Comparison of ENCODE assay signal across 8 cellular contexts in genomic region chr22:31943976-31944699, GRCh38. TPM values are rescaled to one million over a fixed set of nuclear protein-coding genes. Genes with fewer than 3 reads are reported as not detected.
A peak's percentile ranks its signal among the peaks of the same experiment; 100 is the strongest.
DNase-seq lines count a peak whose midpoint lies in the region; ATAC-seq and TF ChIP-seq lines count a peak whose summit lies in the region.

TSS of gene YWHAH (plus strand) at chr22:31944535. CDS start at chr22:31944734, 199 bp downstream.

- no peak within 1 kb of the TSS for H3K23ac ChIP-seq in trophoblast cell (ENCODE audit: low read length)

- H4K91ac ChIP-seq in trophoblast cell (ENCODE audit: low read depth, low read length): peak within 1 kb of the TSS; percentile 100

- peak within 1 kb of the TSS; percentile 100 for H3K18ac ChIP-seq in trophoblast cell (ENCODE audit: low read length)

- DNase-seq in NCI-H1092 (lab: John Stamatoyannopoulos, UW) (peak; percentile 91), SW 1271 (lab: John Stamatoyannopoulos, UW) (peak; percentile 53 to 86), cardiac muscle cell (ENCODE audit: low read depth in 1 of 2, low spot score in 1 of 2) (peak; percentile 96 to 97), trophoblast cell (peak; percentile 92 to 94), tibial nerve (ENCODE audit: low spot score in 2 of 2) (peak; percentile 92 to 95)
- peak; percentile 69 for DNase-seq in activated naive CD8-positive, alpha-beta T cell treated with anti-CD3 and anti-CD28 coated beads, Interleukin-2, amount 50 U/mL, for 16 hours (ENCODE audit: low read depth, low spot score)

- peak within 1 kb of the TSS; percentile 99 for H4K12ac ChIP-seq in trophoblast cell (ENCODE audit: low read depth, low read length)

- peak within 1 kb of the TSS; percentile 98 for H2AFZ ChIP-seq in trophoblast cell (ENCODE audit: insufficient read depth, low read length, poor library complexity)

- H3K27ac ChIP-seq in cardiac muscle cell (peak within 1 kb of the TSS; percentile 98), trophoblast cell (ENCODE audit: low read depth, low read length) (peak within 1 kb of the TSS; percentile 99), tibial nerve (peak within 1 kb of the TSS; percentile 95 to 98 (median 97))

- peak; percentile 86 to 95 for TF ChIP-seq POLR2A in tibial nerve (IDR thresholded peaks at IDR 0.05)

- H3K14ac ChIP-seq in trophoblast cell (ENCODE audit: low read length): peak within 1 kb of the TSS; percentile 100

- peak within 1 kb of the TSS; percentile 96 for H4K8ac ChIP-seq in trophoblast cell (ENCODE audit: low read depth, low read length)

- H2BK5ac ChIP-seq in trophoblast cell (ENCODE audit: low read depth, low read length, poor library complexity): peak within 1 kb of the TSS; percentile 96

- peak within 1 kb of the TSS; percentile 71 for H2AK5ac ChIP-seq in trophoblast cell (ENCODE audit: low read length)

- H2BK12ac ChIP-seq in trophoblast cell (ENCODE audit: low read length): peak within 1 kb of the TSS; percentile 73

- no peaks in the 10 kb centered on the region for H3K36me3 ChIP-seq in cardiac muscle cell
- H3K36me3 ChIP-seq in trophoblast cell (ENCODE audit: control insufficient read depth in 1 of 2, insufficient read depth in 2 of 2, low read length in 2 of 2): peaks cover 6 to 7% of the 10 kb centered on the region in 2 experiments
- H3K36me3 ChIP-seq in tibial nerve: peaks cover 0 to 17% (median 0%) of the 10 kb centered on the region in 3 donors

- peaks cover 20% of the 10 kb centered on the region for H3K79me2 ChIP-seq in trophoblast cell (ENCODE audit: control insufficient read depth, insufficient read depth, low read length, poor library complexity)

- ATAC-seq in HG02571 (IDR thresholded peaks at IDR 0.05; ENCODE audit: unreplicated experiment): peak; percentile 60

- H3K4me1 ChIP-seq in cardiac muscle cell (ENCODE audit: low read depth) (peaks cover 13% of the 10 kb centered on the region), trophoblast cell (ENCODE audit: control insufficient read depth in 1 of 2, insufficient read depth in 2 of 2, low read length in 2 of 2) (peaks cover 7 to 9% of the 10 kb centered on the region in 2 experiments), tibial nerve (peaks cover 0 to 37% (median 23%) of the 10 kb centered on the region in 4 donors)

- H3K9ac ChIP-seq in trophoblast cell (ENCODE audit: low read length): peak within 1 kb of the TSS; percentile 96

- H2BK120ac ChIP-seq in trophoblast cell (ENCODE audit: insufficient read depth, low read length, poor library complexity): peak within 1 kb of the TSS; percentile 98

- H3K4ac ChIP-seq in trophoblast cell (ENCODE audit: low read depth, low read length): peak within 1 kb of the TSS; percentile 99

- no peak for TF ChIP-seq CTCF in cardiac muscle cell (IDR thresholded peaks at IDR 0.05; ENCODE audit: low read depth, low read length)
- TF ChIP-seq CTCF in tibial nerve (IDR thresholded peaks at IDR 0.05): peak in 2 of 5 experiments; percentile 30 to 44

- H3K27me3 ChIP-seq in cardiac muscle cell (no peaks in the 10 kb centered on the region), trophoblast cell (ENCODE audit: insufficient read depth, low read length) (no peaks in the 10 kb centered on the region), tibial nerve (no peaks in the 10 kb centered on the region)

- H3K79me1 ChIP-seq in trophoblast cell (ENCODE audit: low read length): peaks cover 19% of the 10 kb centered on the region

- H3K9me3 ChIP-seq in cardiac muscle cell (ENCODE audit: low read depth) (no peaks in the 10 kb centered on the region), trophoblast cell (ENCODE audit: insufficient read depth, low read depth, low read length) (no peaks in the 10 kb centered on the region), tibial nerve (no peaks in the 10 kb centered on the region)

- peak within 1 kb of the TSS; percentile 90 for H3K4me3 ChIP-seq in GM08714 (ENCODE audit: low read length)
- H3K4me3 ChIP-seq in cardiac muscle cell: peak within 1 kb of the TSS; percentile 95
- H3K4me3 ChIP-seq in trophoblast cell (ENCODE audit: low read depth, low read length): peak within 1 kb of the TSS; percentile 100
- peak within 1 kb of the TSS; percentile 61 to 91 (median 81) for H3K4me3 ChIP-seq in tibial nerve

- H3K4me2 ChIP-seq in trophoblast cell (ENCODE audit: low read length): peak within 1 kb of the TSS; percentile 91

- TF ChIP-seq EP300 in tibial nerve (IDR thresholded peaks at IDR 0.05): peak; percentile 52 to 87

- WGBS in trophoblast cell (ENCODE audit: extremely low coverage, insufficient coverage, insufficient read length): no CpG with 5 or more reads among the region's 86 CpGs
- 0% methylated on average over 27 to 43 of the region's 86 CpGs for WGBS in tibial nerve, 2 donors

RNA-seq across cellular contexts. Expression of gene YWHAH, which starts in this region (rescaled TPM):
- 58.4 and 70.8 TPM in 2 replicates for total RNA-seq in cardiac muscle cell
- 143 and 164 TPM in 2 replicates for polyA plus RNA-seq in cardiac muscle cell
- polyA plus RNA-seq in trophoblast cell (2013): 139 TPM in 2 replicates
- 100 to 1,000 TPM in 1 of 4 donors, 10 to 100 TPM in 3; 66.3 to 102 (median 98.0) TPM for total RNA-seq in tibial nerve

Comparison
In these comparisons a context has a peak if more than half of its experiments do, and no peak if none do; other contexts are left out.
1. Peak in every context shown above with its lines: DNase-seq, ATAC-seq, H3K4me3 ChIP-seq and H3K27ac ChIP-seq.